ENCODE assay signal across 27 cellular contexts in genomic region chr21:43191521-43191920, GRCh38. TPM values are rescaled to one million over a fixed set of nuclear protein-coding genes. Genes with fewer than 3 reads are reported as not detected.
DNase-seq lines count a peak whose midpoint lies in the region; ATAC-seq and TF ChIP-seq lines count a peak whose summit lies in the region.
"Had no signal": no experiment of that assay in that cellular context is flagged by ENCODE, and none has a peak within 500 bp of the region (broad histone marks: within the 10 kb centered on the region; RNA-seq: fewer than 3 reads in every experiment).

No MANE protein-coding gene starts in this region.

- H3K9me3 Mint-ChIP-seq in brain = peaks cover 3 to 16% (median 12%) of the 10 kb centered on the region in 5 experiments

- H3K36me3 ChIP-seq in mucosa of descending colon (ENCODE audit: low read depth) (no peaks in the 10 kb centered on the region), PC-3 (ENCODE audit: low read depth, low read length) (no peaks in the 10 kb centered on the region)
- H3K36me3 ChIP-seq: brain microvascular endothelial cell, Peyer's patch, right atrium auricular region had no signal

- no peaks in the 10 kb centered on the region for H3K79me2 ChIP-seq in PC-3 (ENCODE audit: low read length)

- peak overlapping the region in 4 of 5 experiments; percentile 54 to 82 (median 65) for H3K27ac Mint-ChIP-seq in brain
- H3K27ac Mint-ChIP-seq: activated CD4-positive, alpha-beta T cell treated with anti-CD3 and anti-CD28 coated beads, Interleukin-2, amount 10 ng/mL, durations not matched to agents 7 days and 5 days had no signal

- no peaks in the 10 kb centered on the region for H3K9me3 ChIP-seq in mucosa of descending colon
- no peaks in the 10 kb centered on the region for H3K9me3 ChIP-seq in PC-3 (ENCODE audit: low read length)
- H3K9me3 ChIP-seq: Peyer's patch, right atrium auricular region had no signal

- H3K4me3 Mint-ChIP-seq in brain = peak overlapping the region in 1 of 5 experiments; percentile 21
- H3K4me3 Mint-ChIP-seq: activated CD4-positive, alpha-beta T cell treated with anti-CD3 and anti-CD28 coated beads, Interleukin-2, amount 10 ng/mL, durations not matched to agents 7 days and 5 days had no signal

- no peaks in the 10 kb centered on the region for H3K36me3 Mint-ChIP-seq in brain

- no TSS peak for BruUV-seq in PC-3 (replicated peaks; lab: Mats Ljungman, UMichigan)

- CTCF ChIA-PET in PC-3 (lab: Charles Lee) = no interaction called here

- POLR2A ChIA-PET in PC-3 (lab: Charles Lee; ENCODE audit: unreplicated experiment) = no interaction called here

- H3F3A ChIP-seq in PC-3 (ENCODE audit: low read length, unreplicated experiment) = no peaks in the 10 kb centered on the region

- intact Hi-C loops in Right ventricle myocardium superior (cut with DNase I) = no loop called here
- intact Hi-C loops in left ventricle myocardium superior (cut with micrococcal nuclease) = no loop called here
- intact Hi-C loops in mucosa of descending colon (cut with DNase I, micrococcal nuclease) = no loop called here
- intact Hi-C loops in PC-3 (cut with micrococcal nuclease) = no loop called here

- no peak overlapping the region for H3K9ac ChIP-seq in PC-3 (ENCODE audit: low read length)
- H3K9ac ChIP-seq: KMS-11 had no signal

- peaks cover 60% of the 10 kb centered on the region for H3K4me1 Mint-ChIP-seq in brain

- H3K4me1 ChIP-seq in mucosa of descending colon (ENCODE audit: low read depth) (peaks cover under 1% of the 10 kb centered on the region), PC-3 (ENCODE audit: insufficient read depth, low read length) (peaks cover 32% of the 10 kb centered on the region)
- H3K4me1 ChIP-seq: Peyer's patch had no signal

- no peak overlapping the region for H3K27ac ChIP-seq in PC-3 (ENCODE audit: low read length)
- H3K27ac ChIP-seq: brain microvascular endothelial cell, KMS-11, Peyer's patch, right atrium auricular region had no signal

- H3K4me3 ChIP-seq in mucosa of descending colon (no peak overlapping the region), PC-3 (ENCODE audit: low read length) (no peak overlapping the region)
- H3K4me3 ChIP-seq: Peyer's patch, right atrium auricular region had no signal

- no peak overlapping the region for H3K4me2 ChIP-seq in PC-3 (ENCODE audit: low read length)
- H3K4me2 ChIP-seq: KMS-11 had no signal

- TF ChIP-seq CTCF in brain (conservative IDR thresholded peaks at IDR 0.05) (no peak), mucosa of descending colon (IDR thresholded peaks at IDR 0.05) (no peak), PC-3 (conservative IDR thresholded peaks at IDR 0.05; ENCODE audit: low read depth, low read length) (no peak)

- no peaks in the 10 kb centered on the region for H3K27me3 ChIP-seq in PC-3 (ENCODE audit: low read length)
- H3K27me3 ChIP-seq: brain microvascular endothelial cell, Peyer's patch, right atrium auricular region had no signal

- no peak overlapping the region for H2AFZ ChIP-seq in PC-3 (ENCODE audit: low read length)

- H3K9me2 ChIP-seq in PC-3 (replicated peaks; ENCODE audit: low read length) = no peaks in the 10 kb centered on the region

- DNase-seq in Right ventricle myocardium superior (peak; percentile 32), left ventricle myocardium superior (no peak), mucosa of descending colon (peak in 2 of 3 donors; percentile 5 to 18), ureter (ENCODE audit: low spot score) (peak; percentile 25), pons (ENCODE audit: low spot score) (no peak), PC-3 (no peak)
- DNase-seq: activated CD4-positive, alpha-beta T cell treated with anti-CD3 and anti-CD28 coated beads, Interleukin-2, amount 10 ng/mL, durations not matched to agents 7 days and 5 days; activated gamma-delta T cell treated with Interleukin-2 at 50 U/mL for 16 hours; brain microvascular endothelial cell; EL; naive B cell; NCI-H1436; NCI-H510A; NK-92 treated with Interleukin-12 subunit alpha and Interleukin-12 subunit beta, amount 100 ng/mL, for 24 hours; nucleus accumbens; stimulated activated CD4-positive, alpha-beta T cell treated with anti-CD3 and anti-CD28 coated beads, Interleukin-4, amount 100 ng/mL, for 4 hours; stimulated activated naive CD4-positive, alpha-beta T cell; T-helper 2 cell had no signal

- no peaks in the 10 kb centered on the region for H4K20me1 ChIP-seq in PC-3 (ENCODE audit: low read length)

- ATAC-seq in Right ventricle myocardium superior (ENCODE audit: poor library complexity) (no peak), left ventricle myocardium superior (no peak), mucosa of descending colon (no peak), PC-3 (no peak), GM21367 (IDR thresholded peaks at IDR 0.05; ENCODE audit: unreplicated experiment) (no peak)
- ATAC-seq: HCT116 had no signal

- H3K27me3 Mint-ChIP-seq in brain = peaks cover 15% of the 10 kb centered on the region
- H3K27me3 Mint-ChIP-seq: activated CD4-positive, alpha-beta T cell treated with anti-CD3 and anti-CD28 coated beads, Interleukin-2, amount 10 ng/mL, durations not matched to agents 7 days and 5 days had no signal

RNA-seq across cellular contexts. Expression of gene CRYAA, which starts 22.7 kb away (rescaled TPM):
- total RNA-seq in Right ventricle myocardium superior (not detected), left ventricle myocardium superior (not detected), mucosa of descending colon (not detected), ureter (not detected), PC-3 (2014; rRNA removed) (not detected in 2 replicates)
- polyA plus RNA-seq in brain (ENCODE audit: insufficient read depth, low read depth, low replicate concordance) = not detected
- total RNA-seq: activated CD4-positive, alpha-beta T cell treated with anti-CD3 and anti-CD28 coated beads, Interleukin-2, amount 10 ng/mL, durations not matched to agents 7 days and 5 days; fibroblast of lung; Peyer's patch; right atrium auricular region; temporal lobe had no signal
- polyA plus RNA-seq: adipose tissue, fibroblast of lung had no signal

Comparison
In these comparisons a context has a peak if more than half of its experiments do, and no peak if none do; other contexts are left out.
1. DNase-seq: peak in Right ventricle myocardium superior (single experiment), mucosa of descending colon (2 of 3) and ureter (single experiment); none in left ventricle myocardium superior (single experiment), pons (single experiment) and PC-3 (single experiment).